1 cellular context compared by ENCODE assay signal in genomic region chr6:51959744-51960383, GRCh38.
TF ChIP-seq lines count a peak whose summit lies in the region.

No MANE protein-coding gene starts in this region.

TF ChIP-seq in liver, 16 proteins besides CTCF, POLR2A, EP300 and RAD21 (continued from another document):
- TF ChIP-seq REST (IDR thresholded peaks at IDR 0.05) (no peak), SP1 (IDR thresholded peaks at IDR 0.05) (no peak), TAF1 (conservative IDR thresholded peaks at IDR 0.05) (no peak), EGR1 (IDR thresholded peaks at IDR 0.05; ENCODE audit: low read depth in 2 of 2) (no peak), RXRA (IDR thresholded peaks at IDR 0.05) (no peak), HNF4G (IDR thresholded peaks at IDR 0.05) (no peak), FOXA2 (IDR thresholded peaks at IDR 0.05) (no peak), YY1 (IDR thresholded peaks at IDR 0.05) (no peak), HNF4A (conservative IDR thresholded peaks at IDR 0.05) (no peak), JUND (IDR thresholded peaks at IDR 0.05) (no peak), NR2F2 (IDR thresholded peaks at IDR 0.05) (no peak), GABPA (IDR thresholded peaks at IDR 0.05 in 1 of 2, conservative IDR thresholded peaks at IDR 0.05 in 1 of 2) (no peak), FOXA1 (IDR thresholded peaks at IDR 0.05) (no peak)
- TF ChIP-seq, protein P1, sequence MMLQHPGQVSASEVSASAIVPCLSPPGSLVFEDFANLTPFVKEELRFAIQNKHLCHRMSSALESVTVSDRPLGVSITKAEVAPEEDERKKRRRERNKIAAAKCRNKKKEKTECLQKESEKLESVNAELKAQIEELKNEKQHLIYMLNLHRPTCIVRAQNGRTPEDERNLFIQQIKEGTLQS (IDR thresholded peaks at IDR 0.05): no peak
- TF ChIP-seq, protein P2, sequence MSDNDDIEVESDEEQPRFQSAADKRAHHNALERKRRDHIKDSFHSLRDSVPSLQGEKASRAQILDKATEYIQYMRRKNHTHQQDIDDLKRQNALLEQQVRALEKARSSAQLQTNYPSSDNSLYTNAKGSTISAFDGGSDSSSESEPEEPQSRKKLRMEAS (IDR thresholded peaks at IDR 0.05): no peak
